8 cellular contexts compared by ENCODE assay signal in genomic region chr21:15729346-15729673, GRCh38. TPM values are rescaled to one million over a fixed set of nuclear protein-coding genes. Genes with fewer than 3 reads are reported as not detected.
DNase-seq lines count a peak whose midpoint lies in the region; TF ChIP-seq lines count a peak whose summit lies in the region.

No MANE protein-coding gene starts in this region.

- H3K9me3 Mint-ChIP-seq in nephron: no peaks in the 10 kb centered on the region

- no peak overlapping the region for H3K27ac ChIP-seq in MM.1S (ENCODE audit: low read length)
- no peak overlapping the region for H3K27ac ChIP-seq in ectodermal cell (ENCODE audit: insufficient read depth, low read depth, low read length, poor library complexity, severe bottlenecking)

- peak overlapping the region; percentile 81 for H2AFZ ChIP-seq in MM.1S (ENCODE audit: low read length)

- H3K9me3 ChIP-seq in BE2C: no peaks in the 10 kb centered on the region
- no peaks in the 10 kb centered on the region for H3K9me3 ChIP-seq in MM.1S (replicated peaks; ENCODE audit: insufficient read depth, low read length)
- no peaks in the 10 kb centered on the region for H3K9me3 ChIP-seq in ectodermal cell (ENCODE audit: control insufficient read depth, low read length)

- no peaks in the 10 kb centered on the region for H3K9me2 ChIP-seq in MM.1S (replicated peaks; ENCODE audit: insufficient read depth, low read length)

- H3K27me3 Mint-ChIP-seq in nephron (ENCODE audit: low read depth): no peaks in the 10 kb centered on the region

- peaks cover 27% of the 10 kb centered on the region for H3K4me1 Mint-ChIP-seq in nephron

- peak overlapping the region; percentile 86 to 93 (median 92) for H3K4me3 Mint-ChIP-seq in nephron

- no peaks in the 10 kb centered on the region for H3K36me3 Mint-ChIP-seq in nephron (ENCODE audit: low read depth)

- H3K4me1 ChIP-seq in BE2C: no peaks in the 10 kb centered on the region
- H3K4me1 ChIP-seq in MM.1S (ENCODE audit: low read length): no peaks in the 10 kb centered on the region
- H3K4me1 ChIP-seq in ectodermal cell (ENCODE audit: control insufficient read depth, insufficient read depth, low read length): peaks cover 12% of the 10 kb centered on the region

- H3K4me3 ChIP-seq in BE2C (ENCODE audit: low read depth, low read length) (peak overlapping the region; percentile 49), MM.1S (ENCODE audit: low read length) (peak overlapping the region; percentile 64), ectodermal cell (ENCODE audit: insufficient read depth, low read depth, low read length) (peak overlapping the region; percentile 63)

- no peaks in the 10 kb centered on the region for H4K20me1 ChIP-seq in MM.1S (ENCODE audit: insufficient read depth, low read length)

- peak overlapping the region; percentile 76 for H3K4me2 ChIP-seq in MM.1S (ENCODE audit: low read depth, low read length)

- H3K27ac Mint-ChIP-seq in nephron: peak overlapping the region; percentile 72 to 97 (median 95)

- peaks cover 37% of the 10 kb centered on the region for H3K79me2 ChIP-seq in MM.1S (ENCODE audit: low read length)

- TF ChIP-seq CTCF in BE2C (IDR thresholded peaks at IDR 0.05; ENCODE audit: low read depth, low read length) (no peak), MM.1S (IDR thresholded peaks at IDR 0.05; ENCODE audit: low read length) (no peak), nephron (IDR thresholded peaks at IDR 0.05; ENCODE audit: unreplicated experiment in 3 of 3) (no peak)

- H3F3A ChIP-seq in MM.1S (ENCODE audit: insufficient read depth, low read length): 0 out of 2 replicates have a peak, but pooled peaks cover 4% of the 10 kb centered on the region

- no peaks in the 10 kb centered on the region for H3K36me3 ChIP-seq in BE2C
- H3K36me3 ChIP-seq in MM.1S (replicated peaks; ENCODE audit: insufficient read depth, low read length): no peaks in the 10 kb centered on the region
- no peaks in the 10 kb centered on the region for H3K36me3 ChIP-seq in ectodermal cell (ENCODE audit: control insufficient read depth, insufficient read depth, low read length)

- peak overlapping the region; percentile 29; the same call in 1 of the 2 replicates for H3K9ac ChIP-seq in MM.1S (ENCODE audit: low read length)

- DNase-seq in BE2C (no peak), MM.1S (no peak), NCI-H748 (lab: John Stamatoyannopoulos, UW; ENCODE audit: unreplicated experiment) (no peak), NCI-H1436 treated with DMSO at 0.1 percent for 48 hours (lab: John Stamatoyannopoulos, UW) (no peak), DMS153 (lab: John Stamatoyannopoulos, UW) (no peak)
- no peak for DNase-seq in stimulated activated naive CD4-positive, alpha-beta T cell treated with Interleukin-2 at 50 U/mL for 16 hours (lab: John Stamatoyannopoulos, UW)

- H3K27me3 ChIP-seq in BE2C (no peaks in the 10 kb centered on the region; the same call in 1 of the 2 replicates), MM.1S (replicated peaks; ENCODE audit: insufficient read depth, low read length) (no peaks in the 10 kb centered on the region), ectodermal cell (ENCODE audit: control insufficient read depth, insufficient read depth, low read length, poor library complexity, severe bottlenecking) (peaks cover 11% of the 10 kb centered on the region)

- WGBS in ectodermal cell, 2 experiments: 10 to 18% methylated on average over 10 to 11 of the region's 11 CpGs

RNA-seq across cellular contexts. Expression of gene USP25, which starts 0.5 kb away (rescaled TPM):
- 4.5 TPM for polyA plus RNA-seq in BE2C (2012; ENCODE audit: insufficient read depth, insufficient read length, low read depth)
- 18.1 TPM for polyA plus RNA-seq in ectodermal cell (2013, experiment 1 of 4)
- polyA plus RNA-seq in ectodermal cell (2013, experiment 2 of 4): 16.4 TPM
- 15.4 TPM for polyA plus RNA-seq in ectodermal cell (2013, experiment 3 of 4)
- 19.5 TPM for polyA plus RNA-seq in ectodermal cell (2013, experiment 4 of 4)
